2 cellular contexts compared by ENCODE assay signal in the genomic region with DNA sequence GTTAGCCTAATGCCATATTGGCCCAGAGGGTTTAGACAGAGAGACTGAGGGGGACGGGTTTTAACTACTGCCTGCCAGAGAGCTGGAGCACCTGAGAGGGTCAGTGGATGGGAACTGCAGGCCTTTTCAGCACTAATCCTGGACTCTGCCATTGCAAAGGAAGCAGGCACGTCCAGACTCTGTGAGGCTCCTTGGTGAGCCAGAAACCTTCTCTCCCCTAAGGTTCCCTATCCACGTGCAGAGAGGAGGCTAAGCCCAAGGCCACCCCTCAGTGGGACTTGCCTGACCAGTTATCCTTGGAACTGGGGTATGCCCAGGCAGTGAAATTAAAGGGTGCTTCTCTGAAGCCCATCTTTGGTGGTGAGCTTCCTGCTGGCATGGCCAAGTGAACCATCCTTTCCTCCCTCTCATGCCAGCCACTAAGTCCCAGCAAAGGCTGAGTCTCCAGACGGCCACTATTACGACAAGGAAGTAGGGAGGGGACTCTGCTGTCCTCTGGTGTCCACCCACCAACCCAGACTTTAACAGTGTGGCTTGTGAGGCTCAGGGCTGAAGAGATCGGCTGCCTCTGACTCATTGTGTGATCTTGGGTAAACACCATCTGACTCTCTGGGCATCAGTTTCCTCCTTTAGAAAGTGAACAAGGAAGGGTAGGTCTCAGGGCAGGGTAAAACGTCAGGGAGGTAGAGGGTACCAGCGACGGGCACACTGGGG.
TF ChIP-seq lines count a peak whose summit lies in the region.

No MANE protein-coding gene starts in this region.

TF ChIP-seq in HCT116, 20 proteins besides CTCF, POLR2A, EP300 and RAD21 (continued from another document):
- no peak; the same call in 1 of the 2 replicates for TF ChIP-seq POLR2AphosphoS5 (IDR thresholded peaks at IDR 0.05; ENCODE audit: low read depth, low read length)
- no peak for TF ChIP-seq ELF1 (IDR thresholded peaks at IDR 0.05; ENCODE audit: borderline replicate concordance, low read depth)
- no peak for TF ChIP-seq EGR1 (IDR thresholded peaks at IDR 0.05; ENCODE audit: low read depth)

TF ChIP-seq in SK-N-SH treated with all-trans-retinoic acid at 6 μM for 48 hours, 23 proteins besides CTCF, POLR2A, EP300 and RAD21 (continued from another document):
- TF ChIP-seq, protein P1, sequence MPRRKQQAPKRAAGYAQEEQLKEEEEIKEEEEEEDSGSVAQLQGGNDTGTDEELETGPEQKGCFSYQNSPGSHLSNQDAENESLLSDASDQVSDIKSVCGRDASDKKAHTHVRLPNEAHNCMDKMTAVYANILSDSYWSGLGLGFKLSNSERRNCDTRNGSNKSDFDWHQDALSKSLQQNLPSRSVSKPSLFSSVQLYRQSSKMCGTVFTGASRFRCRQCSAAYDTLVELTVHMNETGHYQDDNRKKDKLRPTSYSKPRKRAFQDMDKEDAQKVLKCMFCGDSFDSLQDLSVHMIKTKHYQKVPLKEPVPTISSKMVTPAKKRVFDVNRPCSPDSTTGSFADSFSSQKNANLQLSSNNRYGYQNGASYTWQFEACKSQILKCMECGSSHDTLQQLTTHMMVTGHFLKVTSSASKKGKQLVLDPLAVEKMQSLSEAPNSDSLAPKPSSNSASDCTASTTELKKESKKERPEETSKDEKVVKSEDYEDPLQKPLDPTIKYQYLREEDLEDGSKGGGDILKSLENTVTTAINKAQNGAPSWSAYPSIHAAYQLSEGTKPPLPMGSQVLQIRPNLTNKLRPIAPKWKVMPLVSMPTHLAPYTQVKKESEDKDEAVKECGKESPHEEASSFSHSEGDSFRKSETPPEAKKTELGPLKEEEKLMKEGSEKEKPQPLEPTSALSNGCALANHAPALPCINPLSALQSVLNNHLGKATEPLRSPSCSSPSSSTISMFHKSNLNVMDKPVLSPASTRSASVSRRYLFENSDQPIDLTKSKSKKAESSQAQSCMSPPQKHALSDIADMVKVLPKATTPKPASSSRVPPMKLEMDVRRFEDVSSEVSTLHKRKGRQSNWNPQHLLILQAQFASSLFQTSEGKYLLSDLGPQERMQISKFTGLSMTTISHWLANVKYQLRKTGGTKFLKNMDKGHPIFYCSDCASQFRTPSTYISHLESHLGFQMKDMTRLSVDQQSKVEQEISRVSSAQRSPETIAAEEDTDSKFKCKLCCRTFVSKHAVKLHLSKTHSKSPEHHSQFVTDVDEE (CRISPR knock-in tag; IDR thresholded peaks at IDR 0.05): no peak
